ENCODE assay signal across 16 cellular contexts in genomic region chr13:109344552-109345157, GRCh38.
A peak's percentile ranks its signal among the peaks of the same experiment; 100 is the strongest.
DNase-seq lines count a peak whose midpoint lies in the region; ATAC-seq, FAIRE-seq and TF ChIP-seq lines count a peak whose summit lies in the region.
"Had no signal": no experiment of that assay in that cellular context is flagged by ENCODE, and none has a peak within 500 bp of the region (broad histone marks: within the 10 kb centered on the region; RNA-seq: fewer than 3 reads in every experiment).

No MANE protein-coding gene starts in this region.

- no peaks in the 10 kb centered on the region for H3K79me2 ChIP-seq in HepG2 (ENCODE audit: insufficient read depth, low read length)

- no peak for TF ChIP-seq RAD21 in HepG2 (CRISPR knock-in tag; IDR thresholded peaks at IDR 0.05)

- H3K4me1 ChIP-seq in HepG2 (ENCODE audit: insufficient read depth, low read length) (no peaks in the 10 kb centered on the region), right lobe of liver (no peaks in the 10 kb centered on the region), SJCRH30 (no peaks in the 10 kb centered on the region)
- H3K4me1 ChIP-seq: ascending aorta, upper lobe of left lung had no signal

- DNase-seq in HepG2 (ENCODE audit: low spot score) = peak; percentile 10
- DNase-seq in right lobe of liver = no peak
- DNase-seq in SJCRH30 = peak; percentile 18 to 26
- DNase-seq in fibroblast of pulmonary artery (ENCODE audit: low read depth) = peak; percentile 53
- peak; percentile 49 for DNase-seq in urothelium cell line (ENCODE audit: low spot score)
- no peak for DNase-seq in stimulated activated CD4-positive, alpha-beta T cell treated with anti-CD3 and anti-CD28 coated beads, Interleukin-4, amount 100 ng/mL, for 4 hours
- no peak for DNase-seq in CD1c-positive myeloid dendritic cell (ENCODE audit: extremely low spot score)
- DNase-seq: activated CD4-positive, alpha-beta T cell treated with anti-CD3 and anti-CD28 coated beads for 4 hours; midbrain; MV-4-11; NCI-H2171; posterior cingulate gyrus; T-helper 1 cell; upper lobe of left lung had no signal

- no peak overlapping the region for H3K4me2 ChIP-seq in HepG2 (ENCODE audit: low read depth, low read length)

- FAIRE-seq in HepG2 (lab: Jason Lieb, UNC) (no peak), urothelium cell line (lab: Jason Lieb, UNC) (no peak)

- H3K27ac ChIP-seq in HepG2 (ENCODE audit: extremely low read length, insufficient read depth, low read length) = no peak overlapping the region
- no peak overlapping the region for H3K27ac ChIP-seq in right lobe of liver
- H3K27ac ChIP-seq in SJCRH30 = no peak overlapping the region
- H3K27ac ChIP-seq: ascending aorta, upper lobe of left lung had no signal

- H3K36me3 ChIP-seq in HepG2 (replicated peaks in 1 of 2; ENCODE audit: control insufficient read depth in 1 of 2, insufficient read depth in 2 of 2, low read length in 2 of 2) = no peaks in the 10 kb centered on the region
- no peaks in the 10 kb centered on the region for H3K36me3 ChIP-seq in right lobe of liver
- no peaks in the 10 kb centered on the region for H3K36me3 ChIP-seq in SJCRH30
- H3K36me3 ChIP-seq: ascending aorta, upper lobe of left lung had no signal

- no peak for TF ChIP-seq POLR2A in HepG2 (IDR thresholded peaks at IDR 0.05; ENCODE audit: insufficient read depth in 1 of 2, low read depth in 2 of 2, low read length in 2 of 2)
- TF ChIP-seq POLR2A in right lobe of liver (IDR thresholded peaks at IDR 0.05) = no peak

- no TSS peak for BruUV-seq in HepG2 (replicated peaks; lab: Mats Ljungman, UMichigan)

- in situ Hi-C loops in HepG2 (cut with HindIII; ENCODE audit: extremely low pct_ligation_motif_present, low pct_unique_long_range_greater_than_20kb) = no loop called here

- CTCF ChIA-PET in HepG2 (lab: Yijun Ruan, JAX; ENCODE audit: low intra/inter-chr PET ratio, low total read pairs) = no interaction called here

- TF ChIP-seq EP300 in HepG2 (IDR thresholded peaks at IDR 0.05; ENCODE audit: low read depth in 2 of 2, low read length in 2 of 2) (no peak), HepG2 (CRISPR knock-in tag; IDR thresholded peaks at IDR 0.05; ENCODE audit: borderline replicate concordance) (no peak)

- WGBS in HepG2 (ENCODE audit: low lambda C conversion rate) = 18% methylated on average over 9 of the region's 9 CpGs
- WGBS in right lobe of liver (ENCODE audit: insufficient coverage, low coverage, low lambda C conversion rate, missing lambda C conversion rate) = 73% methylated on average over 9 of the region's 9 CpGs

- H2AFZ ChIP-seq in HepG2 (ENCODE audit: low read length) = no peak overlapping the region

- TF ChIP-seq CTCF in HepG2 (CRISPR knock-in tag; IDR thresholded peaks at IDR 0.05) (no peak), right lobe of liver (IDR thresholded peaks at IDR 0.05) (no peak), fibroblast of pulmonary artery (IDR thresholded peaks at IDR 0.05; ENCODE audit: low read length, missing control alignments) (no peak)

- no peak overlapping the region for H3K9ac ChIP-seq in HepG2 (ENCODE audit: insufficient read depth, low read depth, low read length)

- ATAC-seq in HepG2 (peak; percentile 75), right lobe of liver (no peak), GM21423 (IDR thresholded peaks at IDR 0.05; ENCODE audit: unreplicated experiment) (no peak)

- no peaks in the 10 kb centered on the region for H4K20me1 ChIP-seq in HepG2 (ENCODE audit: insufficient read depth, low read length)

- peaks cover 10% of the 10 kb centered on the region; the same call in 1 of the 2 replicates for H3K9me3 ChIP-seq in HepG2 (ENCODE audit: low read length)
- no peaks in the 10 kb centered on the region for H3K9me3 ChIP-seq in right lobe of liver
- no peaks in the 10 kb centered on the region for H3K9me3 ChIP-seq in SJCRH30 (replicated peaks)
- H3K9me3 ChIP-seq: ascending aorta, upper lobe of left lung had no signal

- no peak overlapping the region for H3K4me3 ChIP-seq in HepG2 (replicated peaks in 1 of 3; ENCODE audit: insufficient read depth in 1 of 3, low read depth in 2 of 3, low read length in 3 of 3)
- no peak overlapping the region for H3K4me3 ChIP-seq in right lobe of liver
- H3K4me3 ChIP-seq in SJCRH30 = no peak overlapping the region
- H3K4me3 ChIP-seq in fibroblast of pulmonary artery (replicated peaks; ENCODE audit: low read depth, low read length) = no peak overlapping the region
- H3K4me3 ChIP-seq: ascending aorta, upper lobe of left lung had no signal

- POLR2A ChIA-PET in HepG2 (lab: Yijun Ruan, JAX) = no interaction called here

- H3K27me3 ChIP-seq in HepG2 (ENCODE audit: control insufficient read depth in 1 of 2, insufficient read depth in 2 of 2, low read length in 2 of 2) = no peaks in the 10 kb centered on the region
- no peaks in the 10 kb centered on the region for H3K27me3 ChIP-seq in right lobe of liver
- no peaks in the 10 kb centered on the region for H3K27me3 ChIP-seq in SJCRH30
- H3K27me3 ChIP-seq: ascending aorta, upper lobe of left lung had no signal

- intact Hi-C loops in HepG2 (cut with micrococcal nuclease; ENCODE audit: unreplicated experiment) = no loop called here
- intact Hi-C loops in right lobe of liver (cut with DNase I) = no loop called here

TF ChIP-seq in HepG2, 621 proteins besides CTCF, POLR2A, EP300 and RAD21:
- TF ChIP-seq FOSL2 (CRISPR knock-in tag; IDR thresholded peaks at IDR 0.05) (peak; percentile 30), PAWR (CRISPR knock-in tag; IDR thresholded peaks at IDR 0.05; ENCODE audit: borderline replicate concordance) (no peak)

Comparison
In these comparisons a context has a peak if more than half of its experiments do, and no peak if none do; other contexts are left out.
1. DNase-seq: peak in HepG2 (single experiment), SJCRH30 (2 of 2), fibroblast of pulmonary artery (single experiment) and urothelium cell line (single experiment); none in right lobe of liver (0 of 3), stimulated activated CD4-positive, alpha-beta T cell treated with anti-CD3 and anti-CD28 coated beads, Interleukin-4, amount 100 ng/mL, for 4 hours (0 of 2) and CD1c-positive myeloid dendritic cell (single experiment).